ENCODE assay signal across 8 cellular contexts in the genomic region with DNA sequence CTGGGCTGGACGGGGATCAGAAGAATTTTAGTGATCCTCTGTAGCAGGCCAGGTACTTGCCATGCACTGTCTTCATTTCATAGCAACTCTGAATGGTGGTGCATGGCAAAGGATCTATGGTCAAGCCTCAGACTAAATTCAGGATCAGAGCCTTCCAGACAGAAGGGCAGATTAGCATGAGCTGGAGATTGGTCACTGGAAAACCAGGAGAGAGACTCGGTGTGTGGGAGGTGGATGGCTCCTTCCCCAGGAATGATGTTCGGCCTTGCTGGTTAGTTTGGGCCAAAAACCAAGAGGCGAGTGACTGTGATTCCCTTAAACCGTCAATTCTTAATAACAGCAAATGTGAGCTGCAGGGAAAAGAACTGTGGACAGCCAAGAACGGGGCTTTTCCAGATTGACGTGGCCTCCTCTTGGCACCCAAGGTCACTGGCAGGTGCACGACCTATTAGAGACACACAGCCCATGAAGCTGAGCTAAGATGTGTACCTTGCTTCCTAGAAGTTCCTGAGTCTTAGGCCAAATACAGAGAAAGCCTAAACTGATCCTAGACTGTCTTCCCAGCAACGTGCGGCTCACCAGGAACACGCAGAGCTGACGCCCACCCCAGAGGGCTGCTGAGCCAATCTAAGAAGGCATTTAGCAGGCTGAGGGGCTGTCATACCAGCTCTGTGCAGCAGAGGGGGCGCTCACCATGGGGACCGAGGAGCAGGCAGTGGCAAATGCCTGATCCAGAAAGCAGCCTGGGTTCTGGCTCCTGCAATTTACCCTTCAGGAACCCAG. TPM values are rescaled to one million over a fixed set of nuclear protein-coding genes. Genes with fewer than 3 reads are reported as not detected.
A peak's percentile ranks its signal among the peaks of the same experiment; 100 is the strongest.
DNase-seq lines count a peak whose midpoint lies in the region; ATAC-seq and TF ChIP-seq lines count a peak whose summit lies in the region.

No MANE protein-coding gene starts in this region.

- no peaks in the 10 kb centered on the region for H3K79me2 ChIP-seq in fibroblast of lung (ENCODE audit: control insufficient read depth, insufficient read depth, low read length)

- H3K4me3 ChIP-seq in HAP-1 (no peak overlapping the region), Panc1 (ENCODE audit: low read depth in 2 of 2, low read length in 2 of 2) (no peak overlapping the region), fibroblast of lung (replicated peaks in 1 of 4; ENCODE audit: control extremely low read depth in 1 of 4, insufficient read depth in 1 of 4, low read depth in 3 of 4, low read length in 4 of 4) (no peak overlapping the region), neutrophil (ENCODE audit: low read depth in 1 of 2, low read length in 1 of 2) (no peak overlapping the region)

- POLR2A ChIA-PET in Panc1 (lab: Charles Lee): no interaction called here

- no peaks in the 10 kb centered on the region for H3K36me3 Mint-ChIP-seq in activated T-cell treated with anti-CD3 and anti-CD28 coated beads, Interleukin-2, amount 50 U/mL, for 24 hours (ENCODE audit: low read depth)

- no peaks in the 10 kb centered on the region for H3K4me1 Mint-ChIP-seq in activated T-cell treated with anti-CD3 and anti-CD28 coated beads, Interleukin-2, amount 50 U/mL, for 24 hours (ENCODE audit: low read depth)

- H3K9me3 ChIP-seq in HAP-1: no peaks in the 10 kb centered on the region
- H3K9me3 ChIP-seq in Panc1 (ENCODE audit: control insufficient read depth, insufficient read depth, low read depth, low read length): no peaks in the 10 kb centered on the region
- H3K9me3 ChIP-seq in fibroblast of lung (ENCODE audit: control insufficient read depth, insufficient read depth, low read depth, low read length): no peaks in the 10 kb centered on the region
- no peaks in the 10 kb centered on the region for H3K9me3 ChIP-seq in neutrophil

- no peak overlapping the region for H3K4me3 Mint-ChIP-seq in activated T-cell treated with anti-CD3 and anti-CD28 coated beads, Interleukin-2, amount 50 U/mL, for 24 hours

- ATAC-seq in Panc1 (peak; percentile 82), GM19455 (IDR thresholded peaks at IDR 0.05; ENCODE audit: unreplicated experiment) (no peak)

- intact Hi-C loops in Panc1 (cut with micrococcal nuclease; ENCODE audit: unreplicated experiment): no loop called here

- no peak overlapping the region for H2AFZ ChIP-seq in fibroblast of lung (ENCODE audit: low read length)

- no peak overlapping the region for H3K27ac Mint-ChIP-seq in activated T-cell treated with anti-CD3 and anti-CD28 coated beads, Interleukin-2, amount 50 U/mL, for 24 hours

- H3K9ac ChIP-seq in fibroblast of lung (ENCODE audit: insufficient read depth, low read length): no peak overlapping the region

- no TSS peak for BruUV-seq in Panc1 (replicated peaks; lab: Mats Ljungman, UMichigan)

- no peaks in the 10 kb centered on the region; the same call in 1 of the 2 replicates for H3K36me3 ChIP-seq in HAP-1 (replicated peaks)
- no peaks in the 10 kb centered on the region for H3K36me3 ChIP-seq in Panc1 (ENCODE audit: control insufficient read depth, insufficient read depth, low read length)
- H3K36me3 ChIP-seq in fibroblast of lung (ENCODE audit: control insufficient read depth, insufficient read depth, low read length): no peaks in the 10 kb centered on the region
- peaks cover 88% of the 10 kb centered on the region for H3K36me3 ChIP-seq in neutrophil

- no peaks in the 10 kb centered on the region for H3K27me3 Mint-ChIP-seq in activated T-cell treated with anti-CD3 and anti-CD28 coated beads, Interleukin-2, amount 50 U/mL, for 24 hours

- in situ Hi-C loops in HAP-1 (cut with MboI; ENCODE audit: low sequenced_read_pairs) (no loop called here), Panc1 (cut with HindIII; ENCODE audit: low pct_unique_long_range_greater_than_20kb, low sequenced_read_pairs) (no loop called here)

- TF ChIP-seq CTCF in Panc1 (IDR thresholded peaks at IDR 0.05) (peak; percentile 95), fibroblast of lung (conservative IDR thresholded peaks at IDR 0.05 in 1 of 2, IDR thresholded peaks at IDR 0.05 in 1 of 2; ENCODE audit: low read depth in 1 of 2, low read length in 2 of 2) (peak; percentile 93 to 96), neutrophil (IDR thresholded peaks at IDR 0.05) (peak; percentile 49)

- H3K27ac ChIP-seq in Panc1 (ENCODE audit: low read length) (no peak overlapping the region), fibroblast of lung (ENCODE audit: insufficient read depth, low read length) (no peak overlapping the region), neutrophil (no peak overlapping the region), substantia nigra (ENCODE audit: low read depth, low read length, poor library complexity, severe bottlenecking) (no peak overlapping the region)

- DNase-seq in C1 segment of cervical spinal cord (lab: John Stamatoyannopoulos, UW) (peak in 11 of 14 donors; percentile 23 to 69 (median 34)), HAP-1 (ENCODE audit: low spot score in 2 of 2) (peak; percentile 42 to 85), Panc1 (ENCODE audit: low read depth, low spot score) (peak; percentile 62), fibroblast of lung (ENCODE audit: low read depth in 2 of 2) (peak; percentile 63 to 64), substantia nigra (lab: John Stamatoyannopoulos, UW) (peak in 46 of 49 donors; percentile 14 to 82 (median 54))
- peak; percentile 83 for DNase-seq in activated T-cell treated with anti-CD3 and anti-CD28 coated beads, Interleukin-2, amount 50 U/mL, for 24 hours

- no peaks in the 10 kb centered on the region for H3K27me3 ChIP-seq in HAP-1 (ENCODE audit: low read depth)
- no peaks in the 10 kb centered on the region for H3K27me3 ChIP-seq in Panc1 (ENCODE audit: control insufficient read depth, insufficient read depth, low read length)
- H3K27me3 ChIP-seq in fibroblast of lung (ENCODE audit: control insufficient read depth, insufficient read depth, low read length): no peaks in the 10 kb centered on the region
- H3K27me3 ChIP-seq in neutrophil: no peaks in the 10 kb centered on the region

- peaks cover 9% of the 10 kb centered on the region for H3K4me1 ChIP-seq in HAP-1
- no peaks in the 10 kb centered on the region for H3K4me1 ChIP-seq in Panc1 (ENCODE audit: control insufficient read depth, insufficient read depth, low read length)
- H3K4me1 ChIP-seq in fibroblast of lung (ENCODE audit: control insufficient read depth, extremely low read depth, insufficient read depth, low read length): no peaks in the 10 kb centered on the region
- H3K4me1 ChIP-seq in neutrophil (ENCODE audit: control insufficient read depth in 1 of 2, insufficient read depth in 1 of 2, low read depth in 1 of 2, low read length in 1 of 2): no peaks in the 10 kb centered on the region

- H3K4me2 ChIP-seq in fibroblast of lung (ENCODE audit: extremely low read depth, insufficient read depth, low read length): no peak overlapping the region

- peaks cover 2% of the 10 kb centered on the region for H4K20me1 ChIP-seq in fibroblast of lung (ENCODE audit: control insufficient read depth, extremely low read depth, insufficient read depth, low read length)

- H3K9me3 Mint-ChIP-seq in activated T-cell treated with anti-CD3 and anti-CD28 coated beads, Interleukin-2, amount 50 U/mL, for 24 hours: no peaks in the 10 kb centered on the region

- CTCF ChIA-PET in Panc1 (lab: Charles Lee): interaction anchor here (0.5 to 1.7 kb wide), 5 partner anchors 10 to 214 kb away, joined by 4 to 8 read pairs (median 6); no protein-coding TSS in a partner anchor

RNA-seq across cellular contexts. Expression of a gene that starts 18.5 kb away (rescaled TPM):
- total RNA-seq in Panc1 (2021; ENCODE audit: unreplicated experiment) (21.7 TPM), fibroblast of lung (6.9 and 11.9 TPM in 2 replicates)
- polyA plus RNA-seq in Panc1 (2012; ENCODE audit: insufficient read length): 41.3 TPM
- polyA plus RNA-seq in fibroblast of lung: 6.9 and 8.3 TPM in 2 replicates
- polyA plus RNA-seq in fibroblast of lung (2012): 11.6 and 12.9 TPM in 2 replicates
- polyA minus RNA-seq in fibroblast of lung (ENCODE audit: low replicate concordance): 19.6 and 20.0 TPM in 2 replicates

RNA-seq across cellular contexts. Expression of a gene that starts 24.4 kb away (rescaled TPM):
- total RNA-seq in Panc1 (2021; ENCODE audit: unreplicated experiment): not detected
- not detected for polyA plus RNA-seq in Panc1 (2012; ENCODE audit: insufficient read length)
- total RNA-seq in fibroblast of lung: not detected in 2 replicates
- not detected in 2 replicates for polyA plus RNA-seq in fibroblast of lung
- not detected in 2 replicates for polyA plus RNA-seq in fibroblast of lung (2012)
- polyA minus RNA-seq in fibroblast of lung (ENCODE audit: low replicate concordance): not detected in 2 replicates
